8 cellular contexts compared by ENCODE assay signal in genomic region chr10:120948889-120949382, GRCh38.
DNase-seq lines count a peak whose midpoint lies in the region; ATAC-seq and TF ChIP-seq lines count a peak whose summit lies in the region.

No MANE protein-coding gene starts in this region.

- H3K27ac Mint-ChIP-seq in activated naive CD4-positive, alpha-beta T cell treated with anti-CD3 and anti-CD28 coated beads, Interleukin-2, amount 50 U/mL, for 24 hours: peak overlapping the region; percentile 51

- peak overlapping the region; percentile 67 for H2AFZ ChIP-seq in trophoblast cell (ENCODE audit: insufficient read depth, low read length, poor library complexity)

- peak overlapping the region; percentile 39 for H3K18ac ChIP-seq in trophoblast cell (ENCODE audit: low read length)

- peaks cover 11% of the 10 kb centered on the region for H3K79me1 ChIP-seq in trophoblast cell (ENCODE audit: low read length)

- TF ChIP-seq CTCF in GM12864 (IDR thresholded peaks at IDR 0.05; ENCODE audit: low read depth, low read length, missing control alignments): peak; percentile 76
- TF ChIP-seq CTCF in Peyer's patch (IDR thresholded peaks at IDR 0.05): peak; percentile 21 to 84 (median 74)
- peak; percentile 57 to 72 (median 70) for TF ChIP-seq CTCF in uterus (IDR thresholded peaks at IDR 0.05)

- H2BK120ac ChIP-seq in trophoblast cell (ENCODE audit: insufficient read depth, low read length, poor library complexity): peak overlapping the region; percentile 65

- H3K4me1 ChIP-seq in Peyer's patch: peaks cover 0 to 6% (median 0%) of the 10 kb centered on the region in 4 donors
- peaks cover 11 to 13% of the 10 kb centered on the region in 2 experiments for H3K4me1 ChIP-seq in trophoblast cell (ENCODE audit: control insufficient read depth in 1 of 2, insufficient read depth in 2 of 2, low read length in 2 of 2)
- H3K4me1 ChIP-seq in uterus: peaks cover 3 to 4% of the 10 kb centered on the region in 2 donors

- no peaks in the 10 kb centered on the region for H3K4me1 Mint-ChIP-seq in activated naive CD4-positive, alpha-beta T cell treated with anti-CD3 and anti-CD28 coated beads, Interleukin-2, amount 50 U/mL, for 24 hours

- peak overlapping the region; percentile 26 for H3K4me3 Mint-ChIP-seq in activated naive CD4-positive, alpha-beta T cell treated with anti-CD3 and anti-CD28 coated beads, Interleukin-2, amount 50 U/mL, for 24 hours

- H3K9ac ChIP-seq in trophoblast cell (ENCODE audit: low read length): peak overlapping the region; percentile 75

- no peak overlapping the region for H3K4ac ChIP-seq in trophoblast cell (ENCODE audit: low read depth, low read length)

- no peak overlapping the region for H3K23ac ChIP-seq in trophoblast cell (ENCODE audit: low read length)

- TF ChIP-seq POLR2A in Peyer's patch (IDR thresholded peaks at IDR 0.05) (no peak), uterus (IDR thresholded peaks at IDR 0.05) (no peak)

- H3K36me3 ChIP-seq in Peyer's patch: no peaks in the 10 kb centered on the region
- no peaks in the 10 kb centered on the region for H3K36me3 ChIP-seq in trophoblast cell (ENCODE audit: control insufficient read depth in 1 of 2, insufficient read depth in 2 of 2, low read length in 2 of 2)
- H3K36me3 ChIP-seq in uterus: no peaks in the 10 kb centered on the region

- H3K14ac ChIP-seq in trophoblast cell (ENCODE audit: low read length): peak overlapping the region; percentile 14

- ATAC-seq in HG02623 (IDR thresholded peaks at IDR 0.05; ENCODE audit: unreplicated experiment): peak; percentile 90
- peak; percentile 98 for ATAC-seq in Right ventricle myocardium superior (ENCODE audit: poor library complexity)

- no peak overlapping the region for H2AK5ac ChIP-seq in trophoblast cell (ENCODE audit: low read length)

- peaks cover 31% of the 10 kb centered on the region for H3K27me3 Mint-ChIP-seq in activated naive CD4-positive, alpha-beta T cell treated with anti-CD3 and anti-CD28 coated beads, Interleukin-2, amount 50 U/mL, for 24 hours

- peak overlapping the region; percentile 39 for H4K8ac ChIP-seq in trophoblast cell (ENCODE audit: low read depth, low read length)

- H3K27ac ChIP-seq in Peyer's patch (no peak overlapping the region), trophoblast cell (ENCODE audit: low read depth, low read length) (no peak overlapping the region), uterus (no peak overlapping the region)

- DNase-seq in GM12864 (ENCODE audit: low read depth) (no peak), Peyer's patch (peak in 2 of 3 donors; percentile 70 to 82), Right ventricle myocardium superior (peak; percentile 83), trophoblast cell (peak; percentile 66 to 82), uterus (peak in 1 of 2 donors; percentile 57), NCI-H774 (lab: John Stamatoyannopoulos, UW) (no peak)

- no CpG with 5 or more reads among the region's 42 CpGs for WGBS in trophoblast cell (ENCODE audit: extremely low coverage, insufficient coverage, insufficient read length)

- H2BK5ac ChIP-seq in trophoblast cell (ENCODE audit: low read depth, low read length, poor library complexity): no peak overlapping the region

- no peaks in the 10 kb centered on the region for H3K79me2 ChIP-seq in trophoblast cell (ENCODE audit: control insufficient read depth, insufficient read depth, low read length, poor library complexity)

- peak overlapping the region; percentile 7 for H3K4me3 ChIP-seq in GM12864 (ENCODE audit: low read depth, low read length)
- H3K4me3 ChIP-seq in Peyer's patch: peak overlapping the region in 3 of 4 donors; percentile 23 to 34 (median 31)
- H3K4me3 ChIP-seq in trophoblast cell (ENCODE audit: low read depth, low read length): peak overlapping the region; percentile 25
- peak overlapping the region in 1 of 2 donors; percentile 20 for H3K4me3 ChIP-seq in uterus

- H3K27me3 ChIP-seq in Peyer's patch (peaks cover 0 to 7% of the 10 kb centered on the region in 2 donors), trophoblast cell (ENCODE audit: insufficient read depth, low read length) (no peaks in the 10 kb centered on the region), uterus (no peaks in the 10 kb centered on the region)

- H3K4me2 ChIP-seq in trophoblast cell (ENCODE audit: low read length): peak overlapping the region; percentile 92

- no peaks in the 10 kb centered on the region for H3K36me3 Mint-ChIP-seq in activated naive CD4-positive, alpha-beta T cell treated with anti-CD3 and anti-CD28 coated beads, Interleukin-2, amount 50 U/mL, for 24 hours

- H3K9me3 ChIP-seq in Peyer's patch (peaks cover 0 to 7% (median 2%) of the 10 kb centered on the region in 4 donors), trophoblast cell (ENCODE audit: insufficient read depth, low read depth, low read length) (peaks cover 4% of the 10 kb centered on the region), uterus (no peaks in the 10 kb centered on the region)

- intact Hi-C loops in Right ventricle myocardium superior (cut with DNase I) (loop anchor here (5.0 to 10.0 kb wide), 2 partner anchors 658 to 786 kb away; no protein-coding TSS in a partner anchor), uterus (cut with DNase I; ENCODE audit: low total_unique reads) (loop anchor here (5.0 to 10.0 kb wide), 2 partner anchors 648 to 786 kb away; partner anchors contain the start of gene FGFR2)

- peak overlapping the region; percentile 3 for H4K12ac ChIP-seq in trophoblast cell (ENCODE audit: low read depth, low read length)

- no peaks in the 10 kb centered on the region for H3K9me3 Mint-ChIP-seq in activated naive CD4-positive, alpha-beta T cell treated with anti-CD3 and anti-CD28 coated beads, Interleukin-2, amount 50 U/mL, for 24 hours

- H4K91ac ChIP-seq in trophoblast cell (ENCODE audit: low read depth, low read length): peak overlapping the region; percentile 60

- H2BK12ac ChIP-seq in trophoblast cell (ENCODE audit: low read length): peak overlapping the region; percentile 34

Comparison
In these comparisons a context has a peak if more than half of its experiments do, and no peak if none do; other contexts are left out.
1. DNase-seq: peak in Peyer's patch (2 of 3), Right ventricle myocardium superior (single experiment) and trophoblast cell (2 of 2); none in GM12864 (single experiment) and NCI-H774 (single experiment).
2. Peak in every context shown above with its lines, with median percentiles within 50 percentile points of each other: CTCF ChIP-seq.